15 cellular contexts compared by ENCODE assay signal in the genomic region with DNA sequence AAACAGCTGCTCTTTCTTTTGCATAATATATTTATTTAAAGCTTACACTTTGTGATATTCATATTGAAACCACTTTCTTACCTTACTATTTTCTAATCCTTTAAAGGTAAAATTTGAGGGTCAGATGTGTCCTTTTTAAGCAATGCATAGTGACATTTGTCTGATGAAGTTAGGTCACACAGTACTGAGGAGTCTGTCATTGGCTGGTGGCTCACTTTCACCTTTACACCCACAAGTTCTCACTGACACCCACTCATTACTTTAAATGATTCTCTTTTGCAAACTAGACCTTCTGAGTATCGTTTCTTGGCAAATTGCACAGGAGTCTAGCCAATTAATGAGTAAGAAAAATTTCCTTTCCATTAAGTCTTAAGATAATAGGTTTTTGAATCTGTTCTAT.
"Had no signal": no experiment of that assay in that cellular context is flagged by ENCODE, and none has a peak within 500 bp of the region (broad histone marks: within the 10 kb centered on the region; RNA-seq: fewer than 3 reads in every experiment).

No MANE protein-coding gene starts in this region.

- H3K4me3 ChIP-seq: heart left ventricle, right atrium auricular region, smooth muscle cell, tibial artery, uterus had no signal

- H3K9me3 ChIP-seq: heart left ventricle, neutrophil, right atrium auricular region, tibial artery, uterus had no signal

- ATAC-seq: heart left ventricle; left colon; naive thymus-derived CD4-positive, alpha-beta T cell; WTC11 had no signal

- H3K4me1 ChIP-seq: heart left ventricle, right atrium auricular region, tibial artery, uterus had no signal

- H3K27ac ChIP-seq: heart left ventricle, neutrophil, right atrium auricular region, tibial artery, uterus had no signal

- DNase-seq: activated CD4-positive, alpha-beta T cell treated with anti-CD3 and anti-CD28 coated beads for 48 hours; activated naive CD4-positive, alpha-beta T cell treated with anti-CD3 and anti-CD28 coated beads, Interleukin-2, amount 10 ng/mL, durations not matched to agents 7 days and 5 days; cortex of kidney; effector CD8-positive, alpha-beta T cell; foreskin melanocyte; heart left ventricle; left colon; naive thymus-derived CD4-positive, alpha-beta T cell; posterior cingulate gyrus; tibial artery; uterus had no signal

- H3K27me3 ChIP-seq: heart left ventricle, neutrophil, right atrium auricular region, tibial artery, uterus had no signal
